ENCODE assay signal across 8 cellular contexts in the genomic region with DNA sequence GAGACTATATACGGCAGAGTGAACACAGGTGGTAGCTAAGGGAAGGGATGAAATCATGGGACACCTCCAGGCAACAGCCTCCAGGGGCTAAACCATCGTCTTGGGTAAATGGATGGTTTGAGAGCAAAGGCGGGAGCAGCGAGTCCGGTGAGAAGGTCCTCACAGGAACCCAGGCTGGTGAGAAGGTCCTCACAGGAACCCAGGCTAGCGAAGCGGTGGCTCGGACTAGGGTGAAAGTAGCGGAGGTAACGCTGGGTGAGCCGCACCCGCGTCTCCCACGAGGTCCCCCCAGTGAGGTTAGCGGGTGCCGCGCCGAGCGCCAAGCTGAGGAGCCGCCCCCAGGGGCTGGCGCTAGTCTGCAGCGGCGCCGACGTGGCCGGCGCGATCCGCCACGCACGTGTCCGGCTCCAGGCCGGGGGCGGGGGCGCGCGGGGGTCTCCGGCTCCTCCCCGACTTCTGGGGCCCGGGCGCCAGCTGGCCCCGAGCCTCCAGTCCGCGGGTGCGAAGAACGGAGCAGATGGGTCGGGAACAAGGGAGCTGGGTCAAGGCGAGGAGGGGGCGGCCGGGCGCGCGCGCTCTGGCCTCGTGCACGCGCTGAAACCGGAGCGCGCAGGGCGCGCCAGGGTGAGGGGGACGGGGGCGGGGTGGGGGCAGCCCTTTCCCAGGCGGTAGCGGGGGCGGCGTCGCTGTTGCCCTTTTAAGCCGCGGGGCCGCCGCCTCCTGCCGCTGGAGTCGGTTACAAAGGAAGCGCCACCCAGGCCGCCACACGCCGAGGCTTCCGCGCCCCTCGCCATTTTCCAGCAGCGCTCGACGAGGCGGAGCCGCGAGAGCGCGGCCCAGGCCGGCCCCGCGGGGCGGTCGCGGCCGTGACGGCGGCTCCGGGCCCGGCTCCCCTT. TPM values are rescaled to one million over a fixed set of nuclear protein-coding genes. Genes with fewer than 3 reads are reported as not detected.
DNase-seq lines count a peak whose midpoint lies in the region; ATAC-seq and TF ChIP-seq lines count a peak whose summit lies in the region.

A gene (plus strand): TSS at position 726 of the 896 bp plus-strand sequence. CDS start 220 bp downstream, outside the sequence.

- DNase-seq in RWPE1 (ENCODE audit: low spot score) (peak; percentile 62), fibroblast of pulmonary artery (ENCODE audit: low read depth) (peak; percentile 73)
- DNase-seq in activated T-helper 2 cell treated with anti-CD3 and anti-CD28 coated beads, Interferon-gamma antibody, Interleukin-2, Interleukin-4, amounts not matched to agents 10 μg/mL and 5 μg/mL and 100 μg/mL, durations not matched to agents 14 hours and 24 hours and 36 hours (ENCODE audit: low spot score), result peak; percentile 70

- H3K27ac Mint-ChIP-seq in activated T-helper 2 cell treated with anti-CD3 and anti-CD28 coated beads, Interferon-gamma antibody, Interleukin-2, Interleukin-4, amounts not matched to agents 10 μg/mL and 5 μg/mL and 100 μg/mL, durations not matched to agents 14 hours and 24 hours and 36 hours, result peak within 1 kb of the TSS; percentile 88
- peak within 1 kb of the TSS; percentile 87 to 97 (median 92) for H3K27ac Mint-ChIP-seq in nephron
- H3K27ac Mint-ChIP-seq in stimulated activated naive CD8-positive, alpha-beta T cell treated with anti-CD3 and anti-CD28 coated beads, Interleukin-15, Interleukin-2, amounts not matched to agents 100 ng/mL and 50 ng/mL, for 24 hours, result peak within 1 kb of the TSS; percentile 86

- peaks cover 32% of the 10 kb centered on the region for H3K36me3 Mint-ChIP-seq in activated T-helper 2 cell treated with anti-CD3 and anti-CD28 coated beads, Interferon-gamma antibody, Interleukin-2, Interleukin-4, amounts not matched to agents 10 μg/mL and 5 μg/mL and 100 μg/mL, durations not matched to agents 14 hours and 24 hours and 36 hours (ENCODE audit: low read depth)
- H3K36me3 Mint-ChIP-seq in nephron (ENCODE audit: low read depth), result peaks cover 14% of the 10 kb centered on the region
- peaks cover 22% of the 10 kb centered on the region for H3K36me3 Mint-ChIP-seq in stimulated activated naive CD8-positive, alpha-beta T cell treated with anti-CD3 and anti-CD28 coated beads, Interleukin-15, Interleukin-2, amounts not matched to agents 100 ng/mL and 50 ng/mL, for 24 hours (ENCODE audit: low read depth)

- ATAC-seq in GM19455 (IDR thresholded peaks at IDR 0.05; ENCODE audit: unreplicated experiment), result peak; percentile 67

- H3K4me1 Mint-ChIP-seq in activated T-helper 2 cell treated with anti-CD3 and anti-CD28 coated beads, Interferon-gamma antibody, Interleukin-2, Interleukin-4, amounts not matched to agents 10 μg/mL and 5 μg/mL and 100 μg/mL, durations not matched to agents 14 hours and 24 hours and 36 hours (ENCODE audit: low read depth), result peaks cover 30% of the 10 kb centered on the region
- H3K4me1 Mint-ChIP-seq in nephron, result peaks cover 50% of the 10 kb centered on the region
- H3K4me1 Mint-ChIP-seq in stimulated activated naive CD8-positive, alpha-beta T cell treated with anti-CD3 and anti-CD28 coated beads, Interleukin-15, Interleukin-2, amounts not matched to agents 100 ng/mL and 50 ng/mL, for 24 hours (ENCODE audit: low read depth), result peaks cover 41% of the 10 kb centered on the region

- peak within 1 kb of the TSS; percentile 97 for H3K9ac ChIP-seq in HUES48 (ENCODE audit: low read depth, low read length)

- POLR2A ChIA-PET in RWPE1 (lab: Yijun Ruan, JAX; ENCODE audit: low non-redundant PET), result interaction anchor here (0.6 to 1.1 kb wide), 3 partner anchors 19 to 55 kb away, joined by 3 to 4 read pairs (median 3); no protein-coding TSS in a partner anchor

- peak within 1 kb of the TSS; percentile 94 for H3K4me3 Mint-ChIP-seq in activated T-helper 2 cell treated with anti-CD3 and anti-CD28 coated beads, Interferon-gamma antibody, Interleukin-2, Interleukin-4, amounts not matched to agents 10 μg/mL and 5 μg/mL and 100 μg/mL, durations not matched to agents 14 hours and 24 hours and 36 hours (ENCODE audit: low read depth)
- H3K4me3 Mint-ChIP-seq in nephron, result peak within 1 kb of the TSS; percentile 91 to 96 (median 95)
- H3K4me3 Mint-ChIP-seq in stimulated activated naive CD8-positive, alpha-beta T cell treated with anti-CD3 and anti-CD28 coated beads, Interleukin-15, Interleukin-2, amounts not matched to agents 100 ng/mL and 50 ng/mL, for 24 hours, result peak within 1 kb of the TSS; percentile 89

- intact Hi-C loops in activated T-helper 2 cell treated with anti-CD3 and anti-CD28 coated beads, Interferon-gamma antibody, Interleukin-2, Interleukin-4, amounts not matched to agents 10 μg/mL and 5 μg/mL and 100 μg/mL, durations not matched to agents 14 hours and 24 hours and 36 hours (cut with micrococcal nuclease), result loop anchor here (5.0 to 10.0 kb wide), 2 partner anchors 59 to 388 kb away; a partner anchor contains a TSS

- H3K27ac ChIP-seq in C4-2B (peak within 1 kb of the TSS; percentile 92), HUES48 (ENCODE audit: low read depth, low read length) (peak within 1 kb of the TSS; percentile 87), RWPE1 (peak within 1 kb of the TSS; percentile 89)

- peaks cover 15% of the 10 kb centered on the region for H3K27me3 ChIP-seq in HUES48 (ENCODE audit: control insufficient read depth, insufficient read depth, low read length)

- H3K9me3 ChIP-seq in HUES48 (ENCODE audit: control insufficient read depth, insufficient read depth, low read length), result no peaks in the 10 kb centered on the region

- H3K4me1 ChIP-seq in HUES48 (ENCODE audit: control insufficient read depth, insufficient read depth, low read length), result peaks cover 30% of the 10 kb centered on the region

- peaks cover 5% of the 10 kb centered on the region; the same call in 1 of the 2 replicates for H3K36me3 ChIP-seq in HUES48 (ENCODE audit: control insufficient read depth, insufficient read depth, low read length)

- CTCF ChIA-PET in RWPE1 (lab: Yijun Ruan, JAX), result interaction anchor here (0.6 kb wide), 1 partner anchor 100 kb away, joined by 3 read pairs; no protein-coding TSS in a partner anchor

- H3K27me3 Mint-ChIP-seq in activated T-helper 2 cell treated with anti-CD3 and anti-CD28 coated beads, Interferon-gamma antibody, Interleukin-2, Interleukin-4, amounts not matched to agents 10 μg/mL and 5 μg/mL and 100 μg/mL, durations not matched to agents 14 hours and 24 hours and 36 hours (ENCODE audit: low read depth), result peaks cover 10% of the 10 kb centered on the region
- H3K27me3 Mint-ChIP-seq in nephron (ENCODE audit: low read depth), result no peaks in the 10 kb centered on the region
- peaks cover 13% of the 10 kb centered on the region for H3K27me3 Mint-ChIP-seq in stimulated activated naive CD8-positive, alpha-beta T cell treated with anti-CD3 and anti-CD28 coated beads, Interleukin-15, Interleukin-2, amounts not matched to agents 100 ng/mL and 50 ng/mL, for 24 hours

- H3K4me3 ChIP-seq in HUES48 (ENCODE audit: low read depth, low read length), result peak within 1 kb of the TSS; percentile 97
- H3K4me3 ChIP-seq in fibroblast of pulmonary artery (replicated peaks; ENCODE audit: low read depth, low read length), result peak within 1 kb of the TSS; percentile 94

- no peaks in the 10 kb centered on the region for H3K9me3 Mint-ChIP-seq in activated T-helper 2 cell treated with anti-CD3 and anti-CD28 coated beads, Interferon-gamma antibody, Interleukin-2, Interleukin-4, amounts not matched to agents 10 μg/mL and 5 μg/mL and 100 μg/mL, durations not matched to agents 14 hours and 24 hours and 36 hours
- no peaks in the 10 kb centered on the region for H3K9me3 Mint-ChIP-seq in nephron
- no peaks in the 10 kb centered on the region for H3K9me3 Mint-ChIP-seq in stimulated activated naive CD8-positive, alpha-beta T cell treated with anti-CD3 and anti-CD28 coated beads, Interleukin-15, Interleukin-2, amounts not matched to agents 100 ng/mL and 50 ng/mL, for 24 hours

- TF ChIP-seq CTCF in C4-2B (conservative IDR thresholded peaks at IDR 0.05) (no peak), RWPE1 (conservative IDR thresholded peaks at IDR 0.05; ENCODE audit: low read depth) (no peak), fibroblast of pulmonary artery (IDR thresholded peaks at IDR 0.05; ENCODE audit: low read length, missing control alignments) (no peak), nephron (IDR thresholded peaks at IDR 0.05; ENCODE audit: unreplicated experiment in 3 of 3) (no peak)

RNA-seq across cellular contexts. Expression of the gene that starts here (rescaled TPM):
- 18.9 and 21.1 TPM in 2 replicates for total RNA-seq in activated T-helper 2 cell treated with anti-CD3 and anti-CD28 coated beads, Interferon-gamma antibody, Interleukin-2, Interleukin-4, amounts not matched to agents 10 μg/mL and 5 μg/mL and 100 μg/mL, durations not matched to agents 14 hours and 24 hours and 36 hours

Comparison
In these comparisons a context has a peak if more than half of its experiments do, and no peak if none do; other contexts are left out.
1. Peak in every context shown above with its lines: DNase-seq, ATAC-seq, H3K4me3 ChIP-seq and H3K27ac ChIP-seq.